Comparison of ENCODE assay signal across 13 cellular contexts in genomic region chr19:7986321-7987083, GRCh38. TPM values are rescaled to one million over a fixed set of nuclear protein-coding genes. Genes with fewer than 3 reads are reported as not detected.
DNase-seq lines count a peak whose midpoint lies in the region; ATAC-seq, FAIRE-seq and TF ChIP-seq lines count a peak whose summit lies in the region.
"Had no signal": no experiment of that assay in that cellular context is flagged by ENCODE, and none has a peak within 500 bp of the region (broad histone marks: within the 10 kb centered on the region; RNA-seq: fewer than 3 reads in every experiment).

No MANE protein-coding gene starts in this region.

- H3K27me3 Mint-ChIP-seq in Caco-2 (ENCODE audit: insufficient read depth, unreplicated experiment) = no peaks in the 10 kb centered on the region

- H2AFZ ChIP-seq in SK-N-SH (ENCODE audit: low read depth) (no peak overlapping the region), fibroblast of lung (ENCODE audit: low read length) (no peak overlapping the region)

- intact Hi-C loops in Caco-2 (cut with micrococcal nuclease; ENCODE audit: unreplicated experiment) = no loop called here

- H3K4me1 Mint-ChIP-seq in Caco-2 (ENCODE audit: low read depth, unreplicated experiment) = peaks cover 24% of the 10 kb centered on the region

- no peak for TF ChIP-seq RAD21 in SK-N-SH (IDR thresholded peaks at IDR 0.05; ENCODE audit: low read length)

- no peak for TF ChIP-seq CTCF in Caco-2 (IDR thresholded peaks at IDR 0.05; ENCODE audit: insufficient read depth in 1 of 2, low read depth in 1 of 2, low read length in 1 of 2, severe bottlenecking in 1 of 2, unreplicated experiment in 1 of 2)
- no peak for TF ChIP-seq CTCF in SK-N-SH (IDR thresholded peaks at IDR 0.05)
- TF ChIP-seq CTCF in fibroblast of lung (conservative IDR thresholded peaks at IDR 0.05 in 1 of 2, IDR thresholded peaks at IDR 0.05 in 1 of 2; ENCODE audit: low read depth in 1 of 2, low read length in 2 of 2) = no peak

- no TSS peak for BruUV-seq in Caco-2 (replicated peaks; lab: Mats Ljungman, UMichigan)

- no peak overlapping the region for H3K9ac ChIP-seq in SK-N-SH
- no peak overlapping the region for H3K9ac ChIP-seq in fibroblast of lung (ENCODE audit: insufficient read depth, low read length)

- TF ChIP-seq EP300 in SK-N-SH (IDR thresholded peaks at IDR 0.05; ENCODE audit: borderline replicate concordance in 1 of 2, low read depth in 1 of 2, low read length in 1 of 2) = no peak

- peaks cover 81% of the 10 kb centered on the region for H4K20me1 ChIP-seq in SK-N-SH (ENCODE audit: insufficient read depth)
- H4K20me1 ChIP-seq in fibroblast of lung (ENCODE audit: control insufficient read depth, extremely low read depth, insufficient read depth, low read length) = no peaks in the 10 kb centered on the region

- no peak for FAIRE-seq in GM19239 (lab: Jason Lieb, UNC)
- FAIRE-seq: G401.6 had no signal

- no peaks in the 10 kb centered on the region for H3K9me2 ChIP-seq in SK-N-SH

- H3K4me1 ChIP-seq in Caco-2 = no peaks in the 10 kb centered on the region; the same call in 1 of the 2 replicates
- H3K4me1 ChIP-seq in SK-N-SH (ENCODE audit: control insufficient read depth in 1 of 2, insufficient read depth in 2 of 2, low read depth in 1 of 2, low read length in 1 of 2) = peaks cover 0 to 11% of the 10 kb centered on the region in 2 experiments; a peak in 2 of 4 replicates
- peaks cover 15% of the 10 kb centered on the region for H3K4me1 ChIP-seq in fibroblast of lung (ENCODE audit: control insufficient read depth, extremely low read depth, insufficient read depth, low read length)

- no peaks in the 10 kb centered on the region for H3K9me3 ChIP-seq in Caco-2
- no peaks in the 10 kb centered on the region for H3K9me3 ChIP-seq in SK-N-SH
- no peaks in the 10 kb centered on the region for H3K9me3 ChIP-seq in fibroblast of lung (ENCODE audit: control insufficient read depth, insufficient read depth, low read depth, low read length)
- H3K9me3 ChIP-seq: thoracic aorta had no signal

- no peaks in the 10 kb centered on the region for H3F3A ChIP-seq in SK-N-SH (replicated peaks; ENCODE audit: insufficient read depth)

- H3K79me2 ChIP-seq in SK-N-SH (ENCODE audit: insufficient read depth) (peaks cover 92% of the 10 kb centered on the region), fibroblast of lung (ENCODE audit: control insufficient read depth, insufficient read depth, low read length) (peaks cover 38% of the 10 kb centered on the region)

- peak overlapping the region; percentile 18 for H3K27ac Mint-ChIP-seq in Caco-2 (ENCODE audit: unreplicated experiment)

- ATAC-seq in GM21576 (IDR thresholded peaks at IDR 0.05; ENCODE audit: unreplicated experiment) = no peak

- no peak overlapping the region for H3K4me3 ChIP-seq in Caco-2 (ENCODE audit: low read depth, low read length)
- no peak overlapping the region for H3K4me3 ChIP-seq in SK-N-SH (ENCODE audit: low read depth in 2 of 2, low read length in 1 of 2)
- H3K4me3 ChIP-seq in fibroblast of lung (replicated peaks in 1 of 4; ENCODE audit: control extremely low read depth in 1 of 4, insufficient read depth in 1 of 4, low read depth in 3 of 4, low read length in 4 of 4) = peak overlapping the region in 1 of 4 experiments; percentile 34
- H3K4me3 ChIP-seq: thoracic aorta had no signal

- H3K36me3 ChIP-seq in Caco-2 (ENCODE audit: control insufficient read depth, insufficient read depth, low read length) (no peaks in the 10 kb centered on the region; the same call in 1 of the 2 replicates), SK-N-SH (replicated peaks in 1 of 2; ENCODE audit: control insufficient read depth in 1 of 2, insufficient read depth in 2 of 2, low read length in 1 of 2) (peaks cover 20 to 73% of the 10 kb centered on the region in 2 experiments), fibroblast of lung (ENCODE audit: control insufficient read depth, insufficient read depth, low read length) (peaks cover 23% of the 10 kb centered on the region)

- H3K4me2 ChIP-seq in SK-N-SH = no peak overlapping the region
- H3K4me2 ChIP-seq in fibroblast of lung (ENCODE audit: extremely low read depth, insufficient read depth, low read length) = peak overlapping the region; percentile 51

- H3K9me3 Mint-ChIP-seq in Caco-2 (ENCODE audit: unreplicated experiment) = no peaks in the 10 kb centered on the region

- H3K27ac ChIP-seq in SK-N-SH (ENCODE audit: low read depth in 2 of 2, low read length in 1 of 2) (peak overlapping the region in 1 of 2 experiments; percentile 39; a peak in 2 of 4 replicates), fibroblast of lung (ENCODE audit: insufficient read depth, low read length) (peak overlapping the region; percentile 66)
- H3K27ac ChIP-seq: thoracic aorta, VCaP had no signal

- no peak overlapping the region for H3K4me3 Mint-ChIP-seq in Caco-2 (ENCODE audit: unreplicated experiment)

- WGBS in SK-N-SH (ENCODE audit: low lambda C conversion rate) = 89% methylated on average over 20 of the region's 21 CpGs

- no peaks in the 10 kb centered on the region for H3K27me3 ChIP-seq in Caco-2 (replicated peaks; ENCODE audit: control insufficient read depth, insufficient read depth, low read length)
- no peaks in the 10 kb centered on the region for H3K27me3 ChIP-seq in SK-N-SH (ENCODE audit: insufficient read depth)
- no peaks in the 10 kb centered on the region for H3K27me3 ChIP-seq in fibroblast of lung (ENCODE audit: control insufficient read depth, insufficient read depth, low read length)

- POLR2A ChIA-PET in Caco-2 (lab: Charles Lee) = no interaction called here
- POLR2A ChIA-PET in SK-N-SH (lab: Yijun Ruan, JAX) = no interaction called here

- no peak for DNase-seq in Caco-2
- no peak for DNase-seq in SK-N-SH
- peak; percentile 68 to 75 for DNase-seq in fibroblast of lung (ENCODE audit: low read depth in 2 of 2)
- peak; percentile 90 for DNase-seq in renal cortical epithelial cell (ENCODE audit: low read depth)
- DNase-seq in stimulated activated CD8-positive, alpha-beta memory T cell treated with anti-CD3 and anti-CD28 coated beads, Interleukin-4, amount 100 ng/mL, for 48 hours = no peak
- DNase-seq in GM19239 (ENCODE audit: insufficient read length, low spot score) = no peak
- no peak for DNase-seq in OCI-M2 (lab: John Stamatoyannopoulos, UW; ENCODE audit: unreplicated experiment)
- DNase-seq: activated effector memory CD4-positive, alpha-beta T cell treated with Interleukin-2 at 50 U/mL for 16 hours; stimulated activated CD4-positive, alpha-beta T cell treated with anti-CD3 and anti-CD28 coated beads, Interleukin-1b, Interleukin-23, amount 100 ng/mL, for 48 hours had no signal

- CTCF ChIA-PET in Caco-2 (lab: Charles Lee) (no interaction called here), SK-N-SH (lab: Yijun Ruan, JAX) (interaction anchor here (1.1 kb wide), 2 partner anchors 16 kb away, joined by 4 to 6 read pairs; no protein-coding TSS in a partner anchor)

- H3K36me3 Mint-ChIP-seq in Caco-2 (ENCODE audit: insufficient read depth, unreplicated experiment) = peaks cover 94% of the 10 kb centered on the region

TF ChIP-seq in SK-N-SH, 30 proteins besides CTCF, POLR2A, EP300 and RAD21 (continues in another document):
- TF ChIP-seq RXRA (IDR thresholded peaks at IDR 0.05; ENCODE audit: borderline replicate concordance, low read depth) = no peak
- peak; percentile 48; the same call in 1 of the 2 replicates for TF ChIP-seq FOSL2 (IDR thresholded peaks at IDR 0.05; ENCODE audit: borderline replicate concordance, low read depth)
- no peak for TF ChIP-seq RCOR1 (IDR thresholded peaks at IDR 0.05; ENCODE audit: low read length)
- TF ChIP-seq JUND (IDR thresholded peaks at IDR 0.05) = peak; percentile 40; the same call in 1 of the 2 replicates
- TF ChIP-seq RFX5 (IDR thresholded peaks at IDR 0.05; ENCODE audit: low read length) = no peak
- TF ChIP-seq USF2 (IDR thresholded peaks at IDR 0.05; ENCODE audit: borderline replicate concordance, low read depth, low read length) = no peak
- no peak for TF ChIP-seq MXI1 (IDR thresholded peaks at IDR 0.05; ENCODE audit: low read depth, low read length)
- TF ChIP-seq IRF3 (IDR thresholded peaks at IDR 0.05; ENCODE audit: low read depth, low read length) = no peak
- TF ChIP-seq TCF12 (IDR thresholded peaks at IDR 0.05) = no peak

RNA-seq across cellular contexts. Expression of gene ELAVL1, which starts 18.9 kb away (rescaled TPM):
- total RNA-seq in Caco-2 (2022) (117 and 118 TPM in 2 replicates), fibroblast of lung (12.6 and 15.2 TPM in 2 replicates), renal cortical epithelial cell (44.5 and 92.3 TPM in 2 replicates)
- polyA plus RNA-seq in SK-N-SH (2012; rRNA removed) (41.7 and 49.6 TPM in 2 replicates), fibroblast of lung (61.6 and 87.7 TPM in 2 replicates)
- 53.5 and 64.4 TPM in 2 replicates for polyA plus RNA-seq in SK-N-SH (2012; cell fraction: cytosol; rRNA removed)
- polyA plus RNA-seq in SK-N-SH (2012; cell fraction: nucleus; rRNA removed) = 36.8 and 42.3 TPM in 2 replicates
- 55.8 and 71.0 TPM in 2 replicates for polyA plus RNA-seq in fibroblast of lung (2012)
- polyA minus RNA-seq in fibroblast of lung (ENCODE audit: low replicate concordance) = 72.7 and 75.5 TPM in 2 replicates

RNA-seq across cellular contexts. Expression of gene TIMM44, which starts 43.0 kb away (rescaled TPM):
- total RNA-seq in Caco-2 (2022) = 129 and 146 TPM in 2 replicates
- 49.7 and 50.9 TPM in 2 replicates for polyA plus RNA-seq in SK-N-SH (2012; rRNA removed)
- 37.0 and 38.1 TPM in 2 replicates for polyA plus RNA-seq in SK-N-SH (2012; cell fraction: cytosol; rRNA removed)
- 97.2 and 112 TPM in 2 replicates for polyA plus RNA-seq in SK-N-SH (2012; cell fraction: nucleus; rRNA removed)
- 53.9 and 56.1 TPM in 2 replicates for total RNA-seq in fibroblast of lung
- 29.5 and 32.3 TPM in 2 replicates for polyA plus RNA-seq in fibroblast of lung
- 36.8 and 41.2 TPM in 2 replicates for polyA plus RNA-seq in fibroblast of lung (2012)
- polyA minus RNA-seq in fibroblast of lung (ENCODE audit: low replicate concordance) = 9.6 and 21.4 TPM in 2 replicates
- total RNA-seq in renal cortical epithelial cell = 28.5 and 42.2 TPM in 2 replicates

Comparison
In these comparisons a context has a peak if more than half of its experiments do, and no peak if none do; other contexts are left out.
1. DNase-seq: peak in fibroblast of lung (2 of 2) and renal cortical epithelial cell (single experiment); none in Caco-2 (0 of 2), SK-N-SH (single experiment), stimulated activated CD8-positive, alpha-beta memory T cell treated with anti-CD3 and anti-CD28 coated beads, Interleukin-4, amount 100 ng/mL, for 48 hours (single experiment), GM19239 (single experiment) and OCI-M2 (single experiment).